Comparison of ENCODE assay signal across 9 cellular contexts in genomic region chr12:117857632-117858274, GRCh38.
DNase-seq lines count a peak whose midpoint lies in the region; ATAC-seq and TF ChIP-seq lines count a peak whose summit lies in the region.
"Had no signal": no experiment of that assay in that cellular context is flagged by ENCODE, and none has a peak within 500 bp of the region (broad histone marks: within the 10 kb centered on the region; RNA-seq: fewer than 3 reads in every experiment).

No MANE protein-coding gene starts in this region.

- TF ChIP-seq CTCF in AG04450 (IDR thresholded peaks at IDR 0.05; ENCODE audit: low read depth, low read length) (peak; percentile 52), GM13976 (IDR thresholded peaks at IDR 0.05; ENCODE audit: borderline replicate concordance, control extremely low read depth, extremely low read depth, insufficient read depth, missing control alignments) (peak; percentile 56), fibroblast of lung (conservative IDR thresholded peaks at IDR 0.05 in 1 of 2, IDR thresholded peaks at IDR 0.05 in 1 of 2; ENCODE audit: low read depth in 1 of 2, low read length in 2 of 2) (peak; percentile 58 to 62), psoas muscle (IDR thresholded peaks at IDR 0.05) (peak; percentile 51)

- no peaks in the 10 kb centered on the region for H3K79me2 ChIP-seq in fibroblast of lung (ENCODE audit: control insufficient read depth, insufficient read depth, low read length)

- no peak overlapping the region for H3K9ac ChIP-seq in fibroblast of lung (ENCODE audit: insufficient read depth, low read length)

- intact Hi-C loops in psoas muscle (cut with DNase I) = no loop called here

- CTCF ChIA-PET in AG04450 (lab: Charles Lee) = interaction anchor here (0.6 to 4.1 kb wide), 25 partner anchors 8 to 866 kb away, joined by 3 to 27 read pairs (median 4); no protein-coding TSS in a partner anchor

- no peaks in the 10 kb centered on the region for H3K4me1 ChIP-seq in fibroblast of lung (ENCODE audit: control insufficient read depth, extremely low read depth, insufficient read depth, low read length)
- no peaks in the 10 kb centered on the region for H3K4me1 ChIP-seq in psoas muscle

- H3K4me2 ChIP-seq in fibroblast of lung (ENCODE audit: extremely low read depth, insufficient read depth, low read length) = no peak overlapping the region

- no peaks in the 10 kb centered on the region for H4K20me1 ChIP-seq in fibroblast of lung (ENCODE audit: control insufficient read depth, extremely low read depth, insufficient read depth, low read length)

- DNase-seq in AG04450 (ENCODE audit: low read depth, low spot score) = no peak
- DNase-seq in GM13976 (ENCODE audit: low spot score) = peak; percentile 82
- DNase-seq in NCI-H524 treated with DMSO at 0.1 percent for 48 hours (lab: John Stamatoyannopoulos, UW) = peak; percentile 22
- DNase-seq in activated CD8-positive, alpha-beta memory T cell treated with anti-CD3 and anti-CD28 coated beads for 48 hours (ENCODE audit: low read depth in 2 of 3, low spot score in 2 of 3) = peak in 2 of 3 experiments; percentile 14 to 32
- DNase-seq in fibroblast of lung (ENCODE audit: low read depth in 2 of 2) = peak; percentile 28
- DNase-seq in psoas muscle = no peak
- no peak for DNase-seq in DMS153 treated with DMSO at 0.1 percent for 48 hours (lab: John Stamatoyannopoulos, UW; ENCODE audit: unreplicated experiment)
- DNase-seq: left cardiac atrium had no signal

- H3K27ac ChIP-seq in AG04450 (ENCODE audit: low read depth, low read length) = no peak overlapping the region
- no peak overlapping the region for H3K27ac ChIP-seq in fibroblast of lung (ENCODE audit: insufficient read depth, low read length)
- H3K27ac ChIP-seq in psoas muscle = no peak overlapping the region

- H3K4me3 ChIP-seq in AG04450 (ENCODE audit: low read depth, low read length) (no peak overlapping the region), fibroblast of lung (replicated peaks in 1 of 4; ENCODE audit: control extremely low read depth in 1 of 4, insufficient read depth in 1 of 4, low read depth in 3 of 4, low read length in 4 of 4) (no peak overlapping the region), psoas muscle (no peak overlapping the region)

- in situ Hi-C loops in GM13976 (cut with MboI; ENCODE audit: low sequenced_read_pairs, unreplicated experiment) = no loop called here

- ATAC-seq in psoas muscle (peak in 1 of 4 donors; percentile 46), HG03520 (IDR thresholded peaks at IDR 0.05; ENCODE audit: unreplicated experiment) (no peak)

- H3K9me3 ChIP-seq in AG04450 (ENCODE audit: control insufficient read depth, insufficient read depth, low read length) = peaks cover 7% of the 10 kb centered on the region; the same call in 1 of the 2 replicates
- no peaks in the 10 kb centered on the region for H3K9me3 ChIP-seq in fibroblast of lung (ENCODE audit: control insufficient read depth, insufficient read depth, low read depth, low read length)
- no peaks in the 10 kb centered on the region for H3K9me3 ChIP-seq in psoas muscle

- WGBS in psoas muscle, 3 donors = 48 to 55% (median 48%) methylated on average over 6 of the region's 6 CpGs

- H3K27me3 ChIP-seq in AG04450 (ENCODE audit: control insufficient read depth, insufficient read depth, low read length) (no peaks in the 10 kb centered on the region), fibroblast of lung (ENCODE audit: control insufficient read depth, insufficient read depth, low read length) (no peaks in the 10 kb centered on the region), psoas muscle (ENCODE audit: insufficient read depth in 3 of 3, low read length in 2 of 3) (peaks cover 0 to 9% (median 0%) of the 10 kb centered on the region in 3 donors)

- no peak overlapping the region for H2AFZ ChIP-seq in fibroblast of lung (ENCODE audit: low read length)

- POLR2A ChIA-PET in AG04450 (lab: Yijun Ruan, JAX) = no interaction called here

- H3K36me3 ChIP-seq in fibroblast of lung (ENCODE audit: control insufficient read depth, insufficient read depth, low read length) (no peaks in the 10 kb centered on the region), psoas muscle (ENCODE audit: insufficient read depth in 1 of 2, low read depth in 1 of 2) (no peaks in the 10 kb centered on the region)

Comparison
In these comparisons a context has a peak if more than half of its experiments do, and no peak if none do; other contexts are left out.
1. DNase-seq: peak in GM13976 (single experiment), NCI-H524 treated with DMSO at 0.1 percent for 48 hours (single experiment), activated CD8-positive, alpha-beta memory T cell treated with anti-CD3 and anti-CD28 coated beads for 48 hours (2 of 3) and fibroblast of lung (2 of 2); none in AG04450 (single experiment), psoas muscle (0 of 2) and DMS153 treated with DMSO at 0.1 percent for 48 hours (single experiment).
2. Peak in every context shown above with its lines, with median percentiles within 50 percentile points of each other: CTCF ChIP-seq.